ENCODE assay signal across 14 cellular contexts in the genomic region with DNA sequence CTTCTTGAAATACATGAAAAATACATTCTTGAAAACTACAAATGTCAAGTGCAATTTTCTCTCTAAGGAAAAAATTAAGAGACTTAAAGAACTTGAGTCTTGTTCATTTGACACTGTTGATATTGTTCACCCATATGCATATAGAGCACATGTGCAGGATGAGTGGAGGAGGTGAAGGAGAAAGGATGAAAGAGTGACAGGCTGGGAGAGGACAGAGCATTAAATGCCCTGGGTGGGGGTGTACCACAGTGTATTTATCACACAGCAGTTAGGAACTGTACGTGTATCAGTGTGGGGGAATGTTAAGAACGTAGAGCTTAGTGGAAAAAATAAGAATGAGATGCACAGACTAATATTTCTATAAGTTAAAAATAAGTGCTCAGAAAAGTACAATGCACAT. TPM values are rescaled to one million over a fixed set of nuclear protein-coding genes. Genes with fewer than 3 reads are reported as not detected.
DNase-seq lines count a peak whose midpoint lies in the region; ATAC-seq and TF ChIP-seq lines count a peak whose summit lies in the region.
"Had no signal": no experiment of that assay in that cellular context is flagged by ENCODE, and none has a peak within 500 bp of the region (broad histone marks: within the 10 kb centered on the region; RNA-seq: fewer than 3 reads in every experiment).

No MANE protein-coding gene starts in this region.

- ATAC-seq in activated CD8-positive, alpha-beta memory T cell treated with anti-CD3 and anti-CD28 coated beads, Interleukin-2, amount 10 ng/mL, durations not matched to agents 7 days and 5 days = peak; percentile 35
- ATAC-seq in activated T-helper 17 cell treated with anti-CD3 and anti-CD28 coated beads, Interleukin-2, amount 50 U/mL, for 72 hours (replicated peaks) = no peak
- ATAC-seq in HG02642 (IDR thresholded peaks at IDR 0.05; ENCODE audit: poor library complexity, unreplicated experiment) = no peak

- H3K9me3 ChIP-seq in tibial artery = no peaks in the 10 kb centered on the region
- no peaks in the 10 kb centered on the region for H3K9me3 ChIP-seq in CD8-positive, alpha-beta memory T cell (ENCODE audit: low read length)

- no peak for DNase-seq in activated CD8-positive, alpha-beta memory T cell treated with anti-CD3 and anti-CD28 coated beads, Interleukin-2, amount 10 ng/mL, durations not matched to agents 7 days and 5 days
- DNase-seq in activated CD8-positive, alpha-beta memory T cell treated with anti-CD3 and anti-CD28 coated beads, Interleukin-2, amount 50 U/mL, for 4 hours = no peak
- DNase-seq in medulla oblongata (ENCODE audit: extremely low spot score) = peak; percentile 24
- no peak for DNase-seq in tibial artery
- DNase-seq in CD8-positive, alpha-beta memory T cell = no peak
- no peak for DNase-seq in nucleus accumbens (lab: John Stamatoyannopoulos, UW)
- DNase-seq: activated CD4-positive, alpha-beta T cell treated with anti-CD3 and anti-CD28 coated beads, Interleukin-2, amount 50 U/mL, for 48 hours; activated effector memory CD4-positive, alpha-beta T cell treated with Interleukin-2 at 50 U/mL for 16 hours; HFFc6; NCI-H1105 treated with DMSO at 0.1 percent for 48 hours; SIG-M5; stimulated activated CD4-positive, alpha-beta T cell treated with anti-CD3 and anti-CD28 coated beads, Interleukin-4, amount 100 ng/mL, for 4 hours had no signal

- no peak overlapping the region for H3K4me3 ChIP-seq in tibial artery
- H3K4me3 ChIP-seq in CD8-positive, alpha-beta memory T cell (ENCODE audit: low read length) = no peak overlapping the region

- peak overlapping the region; percentile 70 to 74 for H3K27ac ChIP-seq in tibial artery
- no peak overlapping the region for H3K27ac ChIP-seq in CD8-positive, alpha-beta memory T cell (ENCODE audit: low read depth, low read length)

- no peaks in the 10 kb centered on the region for H3K36me3 ChIP-seq in tibial artery
- no peaks in the 10 kb centered on the region for H3K36me3 ChIP-seq in CD8-positive, alpha-beta memory T cell (ENCODE audit: insufficient read depth, low read length)

- CTCF ChIA-PET in activated CD8-positive, alpha-beta memory T cell treated with anti-CD3 and anti-CD28 coated beads, Interleukin-2, amount 10 ng/mL, durations not matched to agents 7 days and 5 days (lab: Charles Lee) = interaction anchor here (0.6 to 2.2 kb wide), 5 partner anchors 8 to 67 kb away, joined by 3 to 5 read pairs (median 3); no protein-coding TSS in a partner anchor
- CTCF ChIA-PET in CD8-positive, alpha-beta memory T cell (lab: Charles Lee) = no interaction called here

- intact Hi-C loops in tibial artery (cut with DNase I; ENCODE audit: low total_unique reads) = no loop called here

- no peak for TF ChIP-seq CTCF in tibial artery (IDR thresholded peaks at IDR 0.05)

- peaks cover 8 to 59% (median 43%) of the 10 kb centered on the region in 4 donors for H3K4me1 ChIP-seq in tibial artery
- peaks cover 17% of the 10 kb centered on the region for H3K4me1 ChIP-seq in CD8-positive, alpha-beta memory T cell (ENCODE audit: insufficient read depth, low read length)

- H3K36me3 Mint-ChIP-seq in activated CD8-positive, alpha-beta memory T cell treated with anti-CD3 and anti-CD28 coated beads, Interleukin-2, amount 10 ng/mL, durations not matched to agents 7 days and 5 days = no peaks in the 10 kb centered on the region
- H3K36me3 Mint-ChIP-seq in activated T-helper 17 cell treated with anti-CD3 and anti-CD28 coated beads, Interleukin-2, amount 50 U/mL, for 72 hours (ENCODE audit: low read depth) = no peaks in the 10 kb centered on the region
- no peaks in the 10 kb centered on the region for H3K36me3 Mint-ChIP-seq in CD8-positive, alpha-beta memory T cell

- no peaks in the 10 kb centered on the region for H3K27me3 ChIP-seq in tibial artery
- H3K27me3 ChIP-seq in CD8-positive, alpha-beta memory T cell (ENCODE audit: insufficient read depth, low read length, poor library complexity, severe bottlenecking) = no peaks in the 10 kb centered on the region

- peaks cover 67% of the 10 kb centered on the region for H3K4me1 Mint-ChIP-seq in activated CD8-positive, alpha-beta memory T cell treated with anti-CD3 and anti-CD28 coated beads, Interleukin-2, amount 10 ng/mL, durations not matched to agents 7 days and 5 days
- peaks cover 22% of the 10 kb centered on the region for H3K4me1 Mint-ChIP-seq in activated T-helper 17 cell treated with anti-CD3 and anti-CD28 coated beads, Interleukin-2, amount 50 U/mL, for 72 hours
- peaks cover 18 to 26% (median 23%) of the 10 kb centered on the region in 3 donors for H3K4me1 Mint-ChIP-seq in CD8-positive, alpha-beta memory T cell

- H3K9me3 Mint-ChIP-seq in activated CD8-positive, alpha-beta memory T cell treated with anti-CD3 and anti-CD28 coated beads, Interleukin-2, amount 10 ng/mL, durations not matched to agents 7 days and 5 days (ENCODE audit: low read depth) = no peaks in the 10 kb centered on the region
- no peaks in the 10 kb centered on the region for H3K9me3 Mint-ChIP-seq in activated T-helper 17 cell treated with anti-CD3 and anti-CD28 coated beads, Interleukin-2, amount 50 U/mL, for 72 hours
- H3K9me3 Mint-ChIP-seq in CD8-positive, alpha-beta memory T cell = no peaks in the 10 kb centered on the region
- H3K9me3 Mint-ChIP-seq: HFFc6 had no signal

- H3K4me3 Mint-ChIP-seq in activated CD8-positive, alpha-beta memory T cell treated with anti-CD3 and anti-CD28 coated beads, Interleukin-2, amount 10 ng/mL, durations not matched to agents 7 days and 5 days = peak overlapping the region; percentile 57
- H3K4me3 Mint-ChIP-seq in activated T-helper 17 cell treated with anti-CD3 and anti-CD28 coated beads, Interleukin-2, amount 50 U/mL, for 72 hours = peak overlapping the region; percentile 6
- H3K4me3 Mint-ChIP-seq in CD8-positive, alpha-beta memory T cell = peak overlapping the region in 2 of 7 donors; percentile 7 to 30
- H3K4me3 Mint-ChIP-seq: HFFc6 had no signal

- peak overlapping the region; percentile 84 for H3K27ac Mint-ChIP-seq in activated CD8-positive, alpha-beta memory T cell treated with anti-CD3 and anti-CD28 coated beads, Interleukin-2, amount 10 ng/mL, durations not matched to agents 7 days and 5 days
- H3K27ac Mint-ChIP-seq in activated T-helper 17 cell treated with anti-CD3 and anti-CD28 coated beads, Interleukin-2, amount 50 U/mL, for 72 hours = no peak overlapping the region
- H3K27ac Mint-ChIP-seq in CD8-positive, alpha-beta memory T cell = peak overlapping the region in 3 of 8 donors; percentile 31 to 80 (median 79)

- peaks cover 3% of the 10 kb centered on the region for H3K27me3 Mint-ChIP-seq in activated CD8-positive, alpha-beta memory T cell treated with anti-CD3 and anti-CD28 coated beads, Interleukin-2, amount 10 ng/mL, durations not matched to agents 7 days and 5 days
- H3K27me3 Mint-ChIP-seq in activated T-helper 17 cell treated with anti-CD3 and anti-CD28 coated beads, Interleukin-2, amount 50 U/mL, for 72 hours = no peaks in the 10 kb centered on the region
- peaks cover 9 to 11% of the 10 kb centered on the region in 2 donors for H3K27me3 Mint-ChIP-seq in CD8-positive, alpha-beta memory T cell

- POLR2A ChIA-PET in CD8-positive, alpha-beta memory T cell (lab: Charles Lee) = no interaction called here

RNA-seq across cellular contexts. Expression of gene CTDSPL, which starts 45.7 kb away (rescaled TPM):
- total RNA-seq in activated CD8-positive, alpha-beta memory T cell treated with anti-CD3 and anti-CD28 coated beads, Interleukin-2, amount 10 ng/mL, durations not matched to agents 7 days and 5 days = 1 to 10 TPM; 4.7 to 8.5 TPM
- 1 to 10 TPM; 1.5 to 2.3 TPM for total RNA-seq in activated T-helper 17 cell treated with anti-CD3 and anti-CD28 coated beads, Interleukin-2, amount 50 U/mL, for 72 hours
- total RNA-seq in CD8-positive, alpha-beta memory T cell = under 1 TPM; 0.74 to 0.84 TPM
- polyA plus RNA-seq in CD8-positive, alpha-beta memory T cell = not detected
